Comparison of ENCODE assay signal across 1 cellular context in genomic region chr12:131642101-131642540, GRCh38.
TF ChIP-seq lines count a peak whose summit lies in the region.

No MANE protein-coding gene starts in this region.

TF ChIP-seq in K562, 482 proteins besides CTCF, POLR2A, EP300 and RAD21 (continued from another document):
- TF ChIP-seq CREB3L1 (IDR thresholded peaks at IDR 0.05; ENCODE audit: borderline replicate concordance, low read depth) (no peak), RFX5 (IDR thresholded peaks at IDR 0.05; ENCODE audit: low read depth, low read length) (no peak), ZNF57 (CRISPR knock-in tag; IDR thresholded peaks at IDR 0.05) (no peak), ATF1 (CRISPR knock-in tag; IDR thresholded peaks at IDR 0.05) (no peak), ATF1 (tag; IDR thresholded peaks at IDR 0.05) (0 out of 2 replicates have a peak, but pooled peaks have one; percentile 17), TFAP4 (CRISPR knock-in tag; IDR thresholded peaks at IDR 0.05; ENCODE audit: borderline replicate concordance) (peak; percentile 65; the same call in 1 of the 2 replicates), ZNF174 (CRISPR knock-in tag; IDR thresholded peaks at IDR 0.05) (no peak), PREB (CRISPR knock-in tag; IDR thresholded peaks at IDR 0.05) (no peak), MECOM (CRISPR knock-in tag; IDR thresholded peaks at IDR 0.05) (no peak), L3MBTL2 (IDR thresholded peaks at IDR 0.05) (peak; percentile 96), ATF3 (IDR thresholded peaks at IDR 0.05) (no peak), ATF3 (CRISPR knock-in tag; conservative IDR thresholded peaks at IDR 0.05) (no peak), SMC3 (conservative IDR thresholded peaks at IDR 0.05; ENCODE audit: insufficient read depth, low read depth, low read length) (no peak), RBM34 (IDR thresholded peaks at IDR 0.05; ENCODE audit: borderline replicate concordance, insufficient read depth, low read length) (no peak), POLR2AphosphoS2 (IDR thresholded peaks at IDR 0.05; ENCODE audit: low read length) (no peak)
- TF ChIP-seq, protein P1, sequence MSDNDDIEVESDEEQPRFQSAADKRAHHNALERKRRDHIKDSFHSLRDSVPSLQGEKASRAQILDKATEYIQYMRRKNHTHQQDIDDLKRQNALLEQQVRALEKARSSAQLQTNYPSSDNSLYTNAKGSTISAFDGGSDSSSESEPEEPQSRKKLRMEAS (CRISPR knock-in tag; IDR thresholded peaks at IDR 0.05), result peak; percentile 78
- TF ChIP-seq, protein P2, sequence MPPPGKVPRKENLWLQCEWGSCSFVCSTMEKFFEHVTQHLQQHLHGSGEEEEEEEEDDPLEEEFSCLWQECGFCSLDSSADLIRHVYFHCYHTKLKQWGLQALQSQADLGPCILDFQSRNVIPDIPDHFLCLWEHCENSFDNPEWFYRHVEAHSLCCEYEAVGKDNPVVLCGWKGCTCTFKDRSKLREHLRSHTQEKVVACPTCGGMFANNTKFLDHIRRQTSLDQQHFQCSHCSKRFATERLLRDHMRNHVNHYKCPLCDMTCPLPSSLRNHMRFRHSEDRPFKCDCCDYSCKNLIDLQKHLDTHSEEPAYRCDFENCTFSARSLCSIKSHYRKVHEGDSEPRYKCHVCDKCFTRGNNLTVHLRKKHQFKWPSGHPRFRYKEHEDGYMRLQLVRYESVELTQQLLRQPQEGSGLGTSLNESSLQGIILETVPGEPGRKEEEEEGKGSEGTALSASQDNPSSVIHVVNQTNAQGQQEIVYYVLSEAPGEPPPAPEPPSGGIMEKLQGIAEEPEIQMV (tag; conservative IDR thresholded peaks at IDR 0.05; ENCODE audit: low read depth), result no peak
